In genomic region chr16:20327444-20328041, GRCh38 we compare ENCODE assay signal across 32 cellular contexts. TPM values are rescaled to one million over a fixed set of nuclear protein-coding genes. Genes with fewer than 3 reads are reported as not detected.
DNase-seq lines count a peak whose midpoint lies in the region; ATAC-seq and TF ChIP-seq lines count a peak whose summit lies in the region.
"Had no signal": no experiment of that assay in that cellular context is flagged by ENCODE, and none has a peak within 500 bp of the region (broad histone marks: within the 10 kb centered on the region; RNA-seq: fewer than 3 reads in every experiment).

Gene GP2 (minus strand): TSS chr16:20327513. CDS start chr16:20326431, 1,082 bp downstream.

- peak in 2 of 3 experiments; percentile 8 to 19; a peak in 1 of 6 replicates for TF ChIP-seq CTCF in HCT116 (IDR thresholded peaks at IDR 0.05 in 2 of 3, conservative IDR thresholded peaks at IDR 0.05 in 1 of 3; ENCODE audit: borderline replicate concordance in 1 of 3, insufficient read depth in 1 of 3, low read depth in 2 of 3, low read length in 2 of 3)
- TF ChIP-seq CTCF in Peyer's patch (IDR thresholded peaks at IDR 0.05), result no peak
- TF ChIP-seq CTCF in CD14-positive monocyte (IDR thresholded peaks at IDR 0.05), result no peak

- H3K4me2 ChIP-seq in HCT116 (ENCODE audit: low read length), result no peak within 1 kb of the TSS

- H3K9me2 ChIP-seq in HCT116 (ENCODE audit: insufficient read depth), result no peaks in the 10 kb centered on the region

- peak; percentile 53; the same call in 1 of the 2 replicates for ATAC-seq in HCT116
- no peak for ATAC-seq in left lobe of liver
- ATAC-seq in GM21786 (IDR thresholded peaks at IDR 0.05; ENCODE audit: unreplicated experiment), result no peak
- ATAC-seq in HG03460 (IDR thresholded peaks at IDR 0.05; ENCODE audit: unreplicated experiment), result no peak
- ATAC-seq: left colon; stimulated activated memory B cell treated with anti-CD40 and anti-IgM and Interleukin-4, amounts not matched to agents 10 μg/mL and 1 μg/mL and 100 μg/mL, for 72 hours had no signal

- no peaks in the 10 kb centered on the region for H3K9me3 ChIP-seq in HCT116 (ENCODE audit: control insufficient read depth in 1 of 2, insufficient read depth in 1 of 2, low read depth in 1 of 2, low read length in 2 of 2)
- no peaks in the 10 kb centered on the region for H3K9me3 ChIP-seq in Peyer's patch
- H3K9me3 ChIP-seq: breast epithelium, Caco-2 had no signal

- H3K27ac ChIP-seq in HCT116 (ENCODE audit: low read depth, low read length) (no peak within 1 kb of the TSS), Peyer's patch (no peak within 1 kb of the TSS)
- H3K27ac ChIP-seq: breast epithelium had no signal

- H4K20me1 ChIP-seq in HCT116 (ENCODE audit: insufficient read depth), result no peaks in the 10 kb centered on the region

- H3K27me3 ChIP-seq in HCT116 (ENCODE audit: insufficient read depth, low read length) (peaks cover 19% of the 10 kb centered on the region), Peyer's patch (no peaks in the 10 kb centered on the region)

- H3K36me3 ChIP-seq in HCT116 (ENCODE audit: control insufficient read depth in 1 of 2, insufficient read depth in 2 of 2, low read length in 2 of 2) (no peaks in the 10 kb centered on the region), Peyer's patch (no peaks in the 10 kb centered on the region)
- H3K36me3 ChIP-seq: breast epithelium had no signal

- no peaks in the 10 kb centered on the region for H3K36me3 Mint-ChIP-seq in CD14-positive monocyte
- H3K36me3 Mint-ChIP-seq: memory B cell; naive B cell; stimulated activated memory B cell treated with anti-CD40 and anti-IgM and Interleukin-4, amounts not matched to agents 10 μg/mL and 1 μg/mL and 100 μg/mL, for 72 hours had no signal

- POLR2A ChIA-PET in HCT116 (lab: Charles Lee), result no interaction called here

- CTCF ChIA-PET in HCT116 (lab: Charles Lee), result no interaction called here

- no TSS peak for BruUV-seq in HCT116 (replicated peaks; lab: Mats Ljungman, UMichigan)

- no peak for TF ChIP-seq RAD21 in HCT116 (IDR thresholded peaks at IDR 0.05; ENCODE audit: low read depth)

- no peak within 1 kb of the TSS for H3K9ac ChIP-seq in HCT116 (ENCODE audit: low read length)

- H3K27me3 Mint-ChIP-seq in CD14-positive monocyte (ENCODE audit: low read depth in 3 of 3), result peaks cover 0 to 6% (median 3%) of the 10 kb centered on the region in 3 donors
- H3K27me3 Mint-ChIP-seq: activated CD4-positive, alpha-beta T cell treated with anti-CD3 and anti-CD28 coated beads, Interleukin-2, amount 10 ng/mL, durations not matched to agents 24 days and 14 days had no signal

- intact Hi-C loops in HCT116 (cut with micrococcal nuclease), result no loop called here
- intact Hi-C loops in CD14-positive monocyte (cut with micrococcal nuclease), result no loop called here

- H3K4me1 ChIP-seq in HCT116 (ENCODE audit: control insufficient read depth in 1 of 2, insufficient read depth in 2 of 2, low read length in 2 of 2), result no peaks in the 10 kb centered on the region
- H3K4me1 ChIP-seq in Peyer's patch, result no peaks in the 10 kb centered on the region
- H3K4me1 ChIP-seq: breast epithelium, Caco-2 had no signal

- H2AFZ ChIP-seq in HCT116 (ENCODE audit: low read depth, low read length, poor library complexity, severe bottlenecking), result no peak within 1 kb of the TSS

- RAD21 ChIA-PET in HCT116 (lab: Charles Lee; ENCODE audit: low non-redundant PET in 1 of 2, low total read pairs in 2 of 2, uncharacterized antibody in 2 of 2, unreplicated experiment in 2 of 2), result no interaction called here

- peaks cover 0 to 5% (median 0%) of the 10 kb centered on the region in 7 donors for H3K9me3 Mint-ChIP-seq in CD14-positive monocyte
- H3K9me3 Mint-ChIP-seq: activated CD4-positive, alpha-beta T cell treated with anti-CD3 and anti-CD28 coated beads, Interleukin-2, amount 10 ng/mL, durations not matched to agents 24 days and 14 days; activated naive CD4-positive, alpha-beta T cell treated with anti-CD3 and anti-CD28 coated beads for 36 hours; T-helper 1 cell treated with Interleukin-12 subunit alpha and Interleukin-12 subunit beta and Interleukin-4 antibody, amounts not matched to agents 30 μg/mL and 1 μg/mL, for 36 hours had no signal

- TF ChIP-seq POLR2A in HCT116 (IDR thresholded peaks at IDR 0.05; ENCODE audit: borderline replicate concordance, extremely low read depth, insufficient read depth, insufficient read length), result no peak
- TF ChIP-seq POLR2A in Peyer's patch (IDR thresholded peaks at IDR 0.05), result no peak

- no peak within 1 kb of the TSS for H3K4me3 Mint-ChIP-seq in CD14-positive monocyte
- H3K4me3 Mint-ChIP-seq: activated CD4-positive, alpha-beta T cell treated with anti-CD3 and anti-CD28 coated beads, Interleukin-2, amount 10 ng/mL, durations not matched to agents 24 days and 14 days; activated naive CD4-positive, alpha-beta T cell treated with anti-CD3 and anti-CD28 coated beads for 36 hours; memory B cell; stimulated activated memory B cell treated with anti-CD40 and anti-IgM and Interleukin-4, amounts not matched to agents 10 μg/mL and 1 μg/mL and 100 μg/mL, for 72 hours; T-helper 1 cell treated with Interleukin-12 subunit alpha and Interleukin-12 subunit beta and Interleukin-4 antibody, amounts not matched to agents 30 μg/mL and 1 μg/mL, for 36 hours had no signal

- peak within 1 kb of the TSS in 1 of 7 donors; percentile 6 for H3K27ac Mint-ChIP-seq in CD14-positive monocyte
- H3K27ac Mint-ChIP-seq: activated CD4-positive, alpha-beta T cell treated with anti-CD3 and anti-CD28 coated beads, Interleukin-2, amount 10 ng/mL, durations not matched to agents 24 days and 14 days; activated naive CD4-positive, alpha-beta T cell treated with anti-CD3 and anti-CD28 coated beads for 36 hours; memory B cell; naive B cell; stimulated activated memory B cell treated with anti-CD40 and anti-IgM and Interleukin-4, amounts not matched to agents 10 μg/mL and 1 μg/mL and 100 μg/mL, for 72 hours; T-helper 1 cell treated with Interleukin-12 subunit alpha and Interleukin-12 subunit beta and Interleukin-4 antibody, amounts not matched to agents 30 μg/mL and 1 μg/mL, for 36 hours had no signal

- H3K79me2 ChIP-seq in HCT116 (ENCODE audit: insufficient read depth, low read length), result no peaks in the 10 kb centered on the region

- H3K4me3 ChIP-seq in HCT116 (replicated peaks in 1 of 2; ENCODE audit: low read depth in 1 of 2, low read length in 2 of 2), result no peak within 1 kb of the TSS
- H3K4me3 ChIP-seq in Peyer's patch, result no peak within 1 kb of the TSS
- H3K4me3 ChIP-seq: breast epithelium had no signal

- DNase-seq in COLO668 (lab: John Stamatoyannopoulos, UW; ENCODE audit: unreplicated experiment) (peak; percentile 8), HCT116 (ENCODE audit: low read depth, low spot score) (no peak), Peyer's patch (no peak), left lobe of liver (ENCODE audit: low spot score) (no peak), CD14-positive monocyte (ENCODE audit: low spot score) (no peak)
- DNase-seq in stimulated activated CD4-positive, alpha-beta T cell treated with anti-CD3 and anti-CD28 coated beads, Interleukin-2, amount 100 ng/mL, for 48 hours, result no peak
- DNase-seq: ACHN; activated CD4-positive, alpha-beta T cell treated with anti-CD3 and anti-CD28 coated beads, Interleukin-2, amount 10 ng/mL, durations not matched to agents 24 days and 14 days; activated naive CD4-positive, alpha-beta T cell treated with anti-CD3 and anti-CD28 coated beads for 36 hours; activated T-cell treated with anti-CD3 and anti-CD28 coated beads, Interleukin-2, amount 50 U/mL, for 48 hours; amniotic stem cell; Caco-2; effector CD4-positive, alpha-beta T cell; head of caudate nucleus; Karpas-422; left colon; naive B cell; NCI-H187; NCI-H2227 treated with DMSO at 0.1 percent for 48 hours; NK-92 treated with Interleukin-12 subunit alpha and Interleukin-12 subunit beta, amount 100 ng/mL, for 24 hours; retina; stimulated activated CD4-positive, alpha-beta T cell treated with anti-CD3 and anti-CD28 coated beads, Interleukin-4, amount 100 ng/mL, for 1 hour had no signal

- H3K4me1 Mint-ChIP-seq in CD14-positive monocyte, result no peaks in the 10 kb centered on the region
- H3K4me1 Mint-ChIP-seq: activated CD4-positive, alpha-beta T cell treated with anti-CD3 and anti-CD28 coated beads, Interleukin-2, amount 10 ng/mL, durations not matched to agents 24 days and 14 days; memory B cell; naive B cell; stimulated activated memory B cell treated with anti-CD40 and anti-IgM and Interleukin-4, amounts not matched to agents 10 μg/mL and 1 μg/mL and 100 μg/mL, for 72 hours had no signal

TF ChIP-seq in HCT116, 20 proteins besides CTCF, POLR2A, EP300 and RAD21 (continues in another document):
- TF ChIP-seq ELF1 (IDR thresholded peaks at IDR 0.05; ENCODE audit: borderline replicate concordance, low read depth), result no peak
- no peak for TF ChIP-seq SIN3A (IDR thresholded peaks at IDR 0.05; ENCODE audit: low read depth)
- TF ChIP-seq MAX (IDR thresholded peaks at IDR 0.05), result no peak
- TF ChIP-seq REST (IDR thresholded peaks at IDR 0.05; ENCODE audit: low read depth), result no peak

RNA-seq across cellular contexts. Expression of gene GP2, which starts in this region (rescaled TPM):
- total RNA-seq in HCT116 (2021; ENCODE audit: unreplicated experiment) (8.7 TPM), Peyer's patch (10 to 100 TPM in 3 of 4 donors, 1 to 10 TPM in 1; 9.1 to 23.9 (median 12.0) TPM), left lobe of liver (11.8 TPM)
- polyA plus RNA-seq in HCT116 (2012), result not detected in 2 replicates
- polyA plus RNA-seq in CD14-positive monocyte, result not detected
- total RNA-seq: activated CD4-positive, alpha-beta T cell treated with anti-CD3 and anti-CD28 coated beads, Interleukin-2, amount 10 ng/mL, durations not matched to agents 24 days and 14 days; activated naive CD4-positive, alpha-beta T cell treated with anti-CD3 and anti-CD28 coated beads for 36 hours; Caco-2; Daoy; epithelial cell of proximal tubule; SK-MEL-5 had no signal
- polyA plus RNA-seq: BJ had no signal

Comparison
In these comparisons a context has a peak if more than half of its experiments do, and no peak if none do; other contexts are left out.
1. CTCF ChIP-seq: peak in HCT116 (2 of 3); none in Peyer's patch (0 of 6) and CD14-positive monocyte (single experiment).